In genomic region chr1:109256085-109256484, GRCh38 we compare ENCODE assay signal across 1 cellular context.
TF ChIP-seq lines count a peak whose summit lies in the region.

No MANE protein-coding gene starts in this region.

TF ChIP-seq in IMR-90, 13 proteins besides CTCF, POLR2A, EP300 and RAD21:
- TF ChIP-seq RFX5 (IDR thresholded peaks at IDR 0.05; ENCODE audit: low read depth, low read length) (no peak), CHD1 (IDR thresholded peaks at IDR 0.05; ENCODE audit: low read depth, low read length) (no peak)
